ENCODE assay signal across 15 cellular contexts in the genomic region with DNA sequence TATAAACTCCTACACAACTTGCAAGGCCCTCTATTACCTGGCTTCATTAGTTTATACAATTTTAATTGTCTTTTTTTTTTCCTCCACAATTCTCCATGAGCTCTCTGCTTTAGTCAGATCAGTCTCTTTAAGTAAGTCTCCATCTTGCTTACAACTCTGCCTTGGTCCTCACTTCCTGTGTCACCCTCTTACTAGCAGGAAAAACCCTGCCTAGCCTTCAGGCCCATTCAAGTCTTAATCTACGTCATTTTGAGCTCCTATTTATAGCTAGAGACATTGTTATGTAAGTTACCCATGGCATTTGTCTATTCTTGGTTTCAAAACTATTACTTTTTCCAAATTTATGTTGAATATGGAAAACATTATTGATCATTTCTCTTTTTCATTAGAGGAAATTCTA.
A peak's percentile ranks its signal among the peaks of the same experiment; 100 is the strongest.
DNase-seq lines count a peak whose midpoint lies in the region; ATAC-seq and TF ChIP-seq lines count a peak whose summit lies in the region.
"Had no signal": no experiment of that assay in that cellular context is flagged by ENCODE, and none has a peak within 500 bp of the region (broad histone marks: within the 10 kb centered on the region; RNA-seq: fewer than 3 reads in every experiment).

No MANE protein-coding gene starts in this region.

- TF ChIP-seq EP300 in suprapubic skin (IDR thresholded peaks at IDR 0.05): no peak

- TF ChIP-seq CTCF in left ventricle myocardium inferior (IDR thresholded peaks at IDR 0.05; ENCODE audit: borderline replicate concordance) (no peak), suprapubic skin (IDR thresholded peaks at IDR 0.05) (no peak), testis (IDR thresholded peaks at IDR 0.05) (no peak)

- no peak overlapping the region for H3K4me3 ChIP-seq in left ventricle myocardium inferior
- no peak overlapping the region for H3K4me3 ChIP-seq in suprapubic skin
- H3K4me3 ChIP-seq in testis: no peak overlapping the region
- H3K4me3 ChIP-seq: HAP-1, K562 had no signal

- no peaks in the 10 kb centered on the region for H3K27me3 ChIP-seq in left ventricle myocardium inferior (ENCODE audit: low read depth)
- H3K27me3 ChIP-seq in suprapubic skin: no peaks in the 10 kb centered on the region
- no peaks in the 10 kb centered on the region for H3K27me3 ChIP-seq in testis

- ATAC-seq in Right ventricle myocardium inferior (no peak), esophagus mucosa (peak; percentile 66)
- ATAC-seq: K562 had no signal

- peaks cover 42% of the 10 kb centered on the region for H3K4me1 ChIP-seq in left ventricle myocardium inferior
- peaks cover 20% of the 10 kb centered on the region for H3K4me1 ChIP-seq in suprapubic skin
- H3K4me1 ChIP-seq in testis: peaks cover 11% of the 10 kb centered on the region

- TF ChIP-seq POLR2A in suprapubic skin (IDR thresholded peaks at IDR 0.05) (no peak), testis (IDR thresholded peaks at IDR 0.05) (no peak)

- intact Hi-C loops in left ventricle myocardium inferior (cut with micrococcal nuclease): no loop called here
- intact Hi-C loops in Right ventricle myocardium inferior (cut with DNase I): loop anchor here (5.0 kb wide), 1 partner anchor 191 kb away; the partner anchor contains the start of gene ADM
- intact Hi-C loops in testis (cut with DNase I; ENCODE audit: low total_unique reads): no loop called here

- DNase-seq in left ventricle myocardium inferior (no peak), Right ventricle myocardium inferior (ENCODE audit: missing footprints) (no peak), OCI-M1 (lab: John Stamatoyannopoulos, UW) (peak; percentile 8), suprapubic skin (ENCODE audit: low spot score in 2 of 2) (no peak), testis (no peak), NCI-H1436 treated with DMSO at 0.1 percent for 48 hours (lab: John Stamatoyannopoulos, UW) (no peak), HK-2 (ENCODE audit: unreplicated experiment) (no peak)
- DNase-seq: C1 segment of cervical spinal cord, DND-41, NCI-H2227 treated with DMSO at 0.1 percent for 48 hours, NCI-H524 treated with DMSO at 0.1 percent for 48 hours, SIG-M5 had no signal

- no peaks in the 10 kb centered on the region for H3K9me3 ChIP-seq in left ventricle myocardium inferior (replicated peaks)
- no peaks in the 10 kb centered on the region for H3K9me3 ChIP-seq in suprapubic skin
- no peaks in the 10 kb centered on the region for H3K9me3 ChIP-seq in testis
- H3K9me3 ChIP-seq: HAP-1 had no signal

- no peaks in the 10 kb centered on the region for H3K36me3 ChIP-seq in left ventricle myocardium inferior
- no peaks in the 10 kb centered on the region for H3K36me3 ChIP-seq in suprapubic skin
- no peaks in the 10 kb centered on the region for H3K36me3 ChIP-seq in testis (ENCODE audit: low read depth, missing control alignments)
- H3K36me3 ChIP-seq: HAP-1 had no signal

- 64% methylated on average over 1 of the region's 1 CpG for WGBS in suprapubic skin
- 74 to 84% methylated on average over 1 of the region's 1 CpG for WGBS in testis, 2 donors

- H3K27ac ChIP-seq in left ventricle myocardium inferior (replicated peaks) (peak overlapping the region; percentile 77), suprapubic skin (peak overlapping the region; percentile 19), testis (no peak overlapping the region)

Comparison
In these comparisons a context has a peak if more than half of its experiments do, and no peak if none do; other contexts are left out.
1. H3K27ac ChIP-seq: peak in left ventricle myocardium inferior (single experiment) and suprapubic skin (single experiment); none in testis (0 of 2).